ENCODE assay signal across 10 cellular contexts in genomic region chr2:174035981-174036742, GRCh38.
DNase-seq lines count a peak whose midpoint lies in the region; ATAC-seq, FAIRE-seq and TF ChIP-seq lines count a peak whose summit lies in the region.
"Had no signal": no experiment of that assay in that cellular context is flagged by ENCODE, and none has a peak within 500 bp of the region (broad histone marks: within the 10 kb centered on the region; RNA-seq: fewer than 3 reads in every experiment).

No MANE protein-coding gene starts in this region.

- no peak for ATAC-seq in Panc1

- DNase-seq in Panc1 (ENCODE audit: low read depth, low spot score) = no peak
- DNase-seq in fibroblast of the aortic adventitia (ENCODE audit: low read depth) = peak; percentile 52
- DNase-seq in D721Med (ENCODE audit: insufficient read length, low spot score) = no peak
- DNase-seq in activated T-cell treated with anti-CD3 and anti-CD28 coated beads, Interleukin-2, amount 50 U/mL, for 1 hour = no peak
- DNase-seq in stimulated activated CD4-positive, alpha-beta T cell treated with anti-CD3 and anti-CD28 coated beads, Interleukin-4, amount 100 ng/mL, for 4 hours = no peak
- DNase-seq in occipital lobe (lab: John Stamatoyannopoulos, UW) = no peak

- TF ChIP-seq CTCF in GM12872 (IDR thresholded peaks at IDR 0.05; ENCODE audit: insufficient read depth, low read depth, low read length) (peak; percentile 47), Panc1 (IDR thresholded peaks at IDR 0.05) (peak; percentile 23; the same call in 1 of the 2 replicates), fibroblast of the aortic adventitia (IDR thresholded peaks at IDR 0.05; ENCODE audit: insufficient read depth, low read length) (peak; percentile 27), D721Med (IDR thresholded peaks at IDR 0.05; ENCODE audit: insufficient read depth, missing control alignments) (no peak)

- H3K4me3 ChIP-seq in Panc1 (ENCODE audit: low read depth in 2 of 2, low read length in 2 of 2) (no peak overlapping the region), fibroblast of the aortic adventitia (ENCODE audit: low read depth, low read length) (no peak overlapping the region), skin epidermis (peak overlapping the region in 1 of 7 experiments; percentile 5)

- H3K27me3 ChIP-seq in Panc1 (ENCODE audit: control insufficient read depth, insufficient read depth, low read length) = no peaks in the 10 kb centered on the region

- CTCF ChIA-PET in Panc1 (lab: Charles Lee) = interaction anchor here (0.6 kb wide), 1 partner anchor 80 kb away, joined by 3 read pairs; no protein-coding TSS in a partner anchor

- H3K4me1 ChIP-seq in Panc1 (ENCODE audit: control insufficient read depth, insufficient read depth, low read length) = peaks cover 9% of the 10 kb centered on the region

- intact Hi-C loops in Panc1 (cut with micrococcal nuclease; ENCODE audit: unreplicated experiment) = no loop called here

- POLR2A ChIA-PET in Panc1 (lab: Charles Lee) = interaction anchor here (0.6 kb wide), 1 partner anchor 10 kb away, joined by 7 read pairs; no protein-coding TSS in a partner anchor

- in situ Hi-C loops in Panc1 (cut with HindIII; ENCODE audit: low pct_unique_long_range_greater_than_20kb, low sequenced_read_pairs) = no loop called here

- no peaks in the 10 kb centered on the region for H3K9me3 ChIP-seq in Panc1 (ENCODE audit: control insufficient read depth, insufficient read depth, low read depth, low read length)

- no peak for FAIRE-seq in D721Med (lab: Jason Lieb, UNC)
- FAIRE-seq: islet of Langerhans had no signal

- no peaks in the 10 kb centered on the region for H3K36me3 ChIP-seq in Panc1 (ENCODE audit: control insufficient read depth, insufficient read depth, low read length)

- no TSS peak for BruUV-seq in Panc1 (replicated peaks; lab: Mats Ljungman, UMichigan)

- H3K27ac ChIP-seq in Panc1 (ENCODE audit: low read length) (no peak overlapping the region), skin epidermis (peak overlapping the region in 14 of 21 experiments; percentile 7 to 86 (median 52))
- H3K27ac ChIP-seq: HL-60 had no signal
